In genomic region chr13:42602910-42603309, GRCh38 we compare ENCODE assay signal across 13 cellular contexts. TPM values are rescaled to one million over a fixed set of nuclear protein-coding genes. Genes with fewer than 3 reads are reported as not detected.
DNase-seq lines count a peak whose midpoint lies in the region; ATAC-seq and TF ChIP-seq lines count a peak whose summit lies in the region.
"Had no signal": no experiment of that assay in that cellular context is flagged by ENCODE, and none has a peak within 500 bp of the region (broad histone marks: within the 10 kb centered on the region; RNA-seq: fewer than 3 reads in every experiment).

No MANE protein-coding gene starts in this region.

- H3K27ac Mint-ChIP-seq in activated T-helper 17 cell treated with anti-CD3 and anti-CD28 coated beads, Interleukin-2, amount 50 U/mL, for 72 hours, result no peak overlapping the region
- H3K27ac Mint-ChIP-seq: activated naive CD4-positive, alpha-beta T cell treated with anti-CD3 and anti-CD28 coated beads, Interleukin-2, amount 50 U/mL, for 24 hours had no signal

- H3K4me1 Mint-ChIP-seq in activated T-helper 17 cell treated with anti-CD3 and anti-CD28 coated beads, Interleukin-2, amount 50 U/mL, for 72 hours, result peaks cover 5% of the 10 kb centered on the region

- peaks cover 27% of the 10 kb centered on the region for H3K4me1 ChIP-seq in Karpas-422 (ENCODE audit: low read length)

- H3K4me2 ChIP-seq in Karpas-422 (ENCODE audit: low read depth, low read length, poor library complexity, severe bottlenecking), result peak overlapping the region; percentile 57

- no peaks in the 10 kb centered on the region for H3K27me3 ChIP-seq in Karpas-422 (ENCODE audit: low read length)

- H3K36me3 ChIP-seq in Karpas-422 (ENCODE audit: insufficient read depth, low read length), result no peaks in the 10 kb centered on the region

- DNase-seq in GM12865 (ENCODE audit: low read depth), result peak; percentile 68
- DNase-seq in Karpas-422, result peak; percentile 72
- no peak for DNase-seq in NCI-H2081 (lab: John Stamatoyannopoulos, UW)
- DNase-seq in retina, result no peak
- DNase-seq: cerebellar nuclear complex, mucosa of descending colon had no signal

- peak overlapping the region; percentile 10; the same call in 1 of the 2 replicates for H3K9ac ChIP-seq in Karpas-422 (ENCODE audit: low read length)

- no peaks in the 10 kb centered on the region for H4K20me1 ChIP-seq in Karpas-422 (ENCODE audit: insufficient read depth, low read depth, low read length)

- H3K4me3 Mint-ChIP-seq in activated T-helper 17 cell treated with anti-CD3 and anti-CD28 coated beads, Interleukin-2, amount 50 U/mL, for 72 hours, result no peak overlapping the region
- H3K4me3 Mint-ChIP-seq: activated naive CD4-positive, alpha-beta T cell treated with anti-CD3 and anti-CD28 coated beads, Interleukin-2, amount 50 U/mL, for 24 hours had no signal

- no peaks in the 10 kb centered on the region for H3K79me2 ChIP-seq in Karpas-422 (ENCODE audit: low read length)

- no peaks in the 10 kb centered on the region for H3K9me3 Mint-ChIP-seq in activated T-helper 17 cell treated with anti-CD3 and anti-CD28 coated beads, Interleukin-2, amount 50 U/mL, for 72 hours
- H3K9me3 Mint-ChIP-seq: activated naive CD4-positive, alpha-beta T cell treated with anti-CD3 and anti-CD28 coated beads, Interleukin-2, amount 50 U/mL, for 24 hours had no signal

- no peaks in the 10 kb centered on the region for H3K36me3 Mint-ChIP-seq in activated T-helper 17 cell treated with anti-CD3 and anti-CD28 coated beads, Interleukin-2, amount 50 U/mL, for 72 hours (ENCODE audit: low read depth)

- peak overlapping the region; percentile 39; the same call in 1 of the 2 replicates for H2AFZ ChIP-seq in Karpas-422 (ENCODE audit: low read length)

- H3K27ac ChIP-seq in Karpas-422 (ENCODE audit: low read length), result peak overlapping the region; percentile 5; the same call in 1 of the 2 replicates

- H3K9me2 ChIP-seq in Karpas-422 (replicated peaks; ENCODE audit: insufficient read depth, low read length), result no peaks in the 10 kb centered on the region

- peaks cover 15% of the 10 kb centered on the region for H3K27me3 Mint-ChIP-seq in activated T-helper 17 cell treated with anti-CD3 and anti-CD28 coated beads, Interleukin-2, amount 50 U/mL, for 72 hours
- H3K27me3 Mint-ChIP-seq: activated naive CD4-positive, alpha-beta T cell treated with anti-CD3 and anti-CD28 coated beads, Interleukin-2, amount 50 U/mL, for 24 hours had no signal

- H3K4me3 ChIP-seq in GM12865 (ENCODE audit: low read depth, low read length) (no peak overlapping the region), Karpas-422 (ENCODE audit: low read length) (peak overlapping the region; percentile 13)
- H3K4me3 ChIP-seq: mucosa of descending colon had no signal

- TF ChIP-seq CTCF in GM12865 (IDR thresholded peaks at IDR 0.05; ENCODE audit: insufficient read depth, low read depth, low read length, missing control alignments), result no peak

- peak; percentile 57 for ATAC-seq in GM19397 (IDR thresholded peaks at IDR 0.05; ENCODE audit: unreplicated experiment)
- ATAC-seq in HG02798 (IDR thresholded peaks at IDR 0.05; ENCODE audit: poor library complexity, unreplicated experiment), result peak; percentile 67
- no peak for ATAC-seq in HG03108 (IDR thresholded peaks at IDR 0.05; ENCODE audit: unreplicated experiment)
- ATAC-seq in activated T-helper 17 cell treated with anti-CD3 and anti-CD28 coated beads, Interleukin-2, amount 50 U/mL, for 72 hours (replicated peaks), result no peak
- ATAC-seq: mucosa of descending colon had no signal

- no peaks in the 10 kb centered on the region for H3K9me3 ChIP-seq in Karpas-422 (ENCODE audit: low read length)
- H3K9me3 ChIP-seq: mucosa of descending colon had no signal

RNA-seq across cellular contexts. Expression of gene TNFSF11, which starts 29.0 kb away (rescaled TPM):
- total RNA-seq in Karpas-422 (2014; rRNA removed; shearing (Covaris generic); ENCODE audit: low replicate concordance), result not detected in 2 replicates
- total RNA-seq in activated T-helper 17 cell treated with anti-CD3 and anti-CD28 coated beads, Interleukin-2, amount 50 U/mL, for 72 hours, result 1 to 10 TPM in 1 of 2 donors, under 1 TPM in 1; 0.11 to 1.6 TPM
- total RNA-seq: T-helper 1 cell treated with Interleukin-12 subunit alpha and Interleukin-12 subunit beta and Interleukin-4 antibody, amounts not matched to agents 30 ng/mL and 1 ng/mL, for 36 hours; temporal lobe had no signal

Comparison
In these comparisons a context has a peak if more than half of its experiments do, and no peak if none do; other contexts are left out.
1. DNase-seq: peak in GM12865 (single experiment) and Karpas-422 (single experiment); none in NCI-H2081 (0 of 2) and retina (single experiment).
2. ATAC-seq: peak in GM19397 (single experiment) and HG02798 (single experiment); none in HG03108 (single experiment) and activated T-helper 17 cell treated with anti-CD3 and anti-CD28 coated beads, Interleukin-2, amount 50 U/mL, for 72 hours (single experiment).